Comparison of ENCODE assay signal across 8 cellular contexts in the genomic region with DNA sequence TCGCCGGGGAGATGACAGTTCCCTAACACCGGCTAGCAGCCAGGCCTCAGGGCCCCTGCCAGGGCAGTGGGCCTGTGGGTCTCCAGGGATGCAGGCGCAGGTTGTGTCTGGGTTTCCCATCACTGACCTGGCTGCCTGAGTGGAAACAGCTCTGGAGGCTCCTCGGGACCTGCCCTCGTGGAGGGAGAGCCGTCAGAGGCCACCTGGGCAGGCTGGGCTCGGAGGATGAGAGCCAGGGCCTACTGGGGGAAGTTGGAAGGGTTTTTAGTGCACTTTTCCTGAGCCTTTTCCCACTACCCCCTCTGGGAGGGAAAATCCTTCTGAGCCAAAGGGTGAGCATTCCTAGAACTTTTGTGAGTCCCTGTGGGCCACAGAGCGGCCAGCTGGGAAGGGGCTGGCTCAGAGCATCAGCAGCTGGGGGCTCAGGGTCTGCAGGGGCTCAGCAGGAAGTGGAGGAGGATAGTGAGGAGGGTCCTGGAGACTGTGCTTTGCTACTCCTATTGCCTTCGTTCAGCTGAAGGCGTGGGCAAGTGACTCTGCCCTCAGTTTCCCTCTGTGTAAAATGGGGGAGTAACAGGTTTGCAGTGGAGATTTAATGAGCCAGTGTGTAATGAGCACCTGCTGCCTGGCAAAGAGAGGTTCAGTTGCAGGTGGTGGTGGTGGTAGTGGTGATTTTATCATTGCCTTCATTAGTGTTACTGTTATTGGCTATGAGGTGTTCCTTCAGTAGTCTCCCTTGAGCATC. TPM values are rescaled to one million over a fixed set of nuclear protein-coding genes. Genes with fewer than 3 reads are reported as not detected.
DNase-seq lines count a peak whose midpoint lies in the region; ATAC-seq lines count a peak whose summit lies in the region.

No MANE protein-coding gene starts in this region.

- DNase-seq in NAMALWA (ENCODE audit: low spot score) (peak; percentile 62), NCI-H446 treated with DMSO at 0.1 percent for 48 hours (lab: John Stamatoyannopoulos, UW) (no peak), HT-29 (ENCODE audit: low spot score) (no peak), DMS153 (lab: John Stamatoyannopoulos, UW) (no peak)
- no peak for DNase-seq in natural killer cell treated with Interleukin-12 subunit alpha and Interleukin-12 subunit beta and Interleukin-15 and Interleukin-18, amount 100 ng/mL, for 72 hours (ENCODE audit: low spot score)
- DNase-seq in stimulated activated CD4-positive, alpha-beta T cell treated with anti-CD3 and anti-CD28 coated beads, Interleukin-15, amount 100 ng/mL, for 24 hours: no peak

- H3K4me1 Mint-ChIP-seq in natural killer cell treated with Interleukin-12 subunit alpha and Interleukin-12 subunit beta and Interleukin-15 and Interleukin-18, amount 100 ng/mL, for 72 hours (ENCODE audit: low read depth in 2 of 2): peaks cover 50 to 57% of the 10 kb centered on the region in 2 donors

- peaks cover 54 to 65% (median 58%) of the 10 kb centered on the region in 11 experiments for H4K20me1 ChIP-seq in BLaER1 treated with 17β-estradiol and CSF1 and Interleukin-3, amounts not matched to agents 10 nM and 100 nM

- H3K4me3 ChIP-seq in BLaER1 treated with 17β-estradiol and CSF1 and Interleukin-3, amounts not matched to agents 10 nM and 100 nM: peak overlapping the region; percentile 84 to 100 (median 98)
- peak overlapping the region; percentile 75 for H3K4me3 ChIP-seq in ectodermal cell (ENCODE audit: insufficient read depth, low read depth, low read length)

- H3K4me1 ChIP-seq in BLaER1 treated with 17β-estradiol and CSF1 and Interleukin-3, amounts not matched to agents 10 nM and 100 nM: peaks cover 73 to 84% (median 80%) of the 10 kb centered on the region in 10 experiments
- peaks cover 45% of the 10 kb centered on the region for H3K4me1 ChIP-seq in ectodermal cell (ENCODE audit: control insufficient read depth, insufficient read depth, low read length)

- H3K4me2 ChIP-seq in BLaER1 treated with 17β-estradiol and CSF1 and Interleukin-3, amounts not matched to agents 10 nM and 100 nM: peak overlapping the region; percentile 98 to 100 (median 100)

- H3K36me3 Mint-ChIP-seq in natural killer cell treated with Interleukin-12 subunit alpha and Interleukin-12 subunit beta and Interleukin-15 and Interleukin-18, amount 100 ng/mL, for 72 hours: no peaks in the 10 kb centered on the region

- peak overlapping the region; percentile 66 to 87 for H3K27ac Mint-ChIP-seq in natural killer cell treated with Interleukin-12 subunit alpha and Interleukin-12 subunit beta and Interleukin-15 and Interleukin-18, amount 100 ng/mL, for 72 hours

- WGBS in ectodermal cell, 2 experiments: 52 to 59% methylated on average over 11 of the region's 11 CpGs

- peak overlapping the region; percentile 93 to 99 (median 97) for H3K27ac ChIP-seq in BLaER1 treated with 17β-estradiol and CSF1 and Interleukin-3, amounts not matched to agents 10 nM and 100 nM
- no peak overlapping the region for H3K27ac ChIP-seq in ectodermal cell (ENCODE audit: insufficient read depth, low read depth, low read length, poor library complexity, severe bottlenecking)

- H3K27me3 Mint-ChIP-seq in natural killer cell treated with Interleukin-12 subunit alpha and Interleukin-12 subunit beta and Interleukin-15 and Interleukin-18, amount 100 ng/mL, for 72 hours: peaks cover 0 to 6% of the 10 kb centered on the region in 2 donors

- peaks cover 0 to 44% (median 9%) of the 10 kb centered on the region in 11 experiments; a peak in 11 of 22 replicates for H3K36me3 ChIP-seq in BLaER1 treated with 17β-estradiol and CSF1 and Interleukin-3, amounts not matched to agents 10 nM and 100 nM
- no peaks in the 10 kb centered on the region for H3K36me3 ChIP-seq in ectodermal cell (ENCODE audit: control insufficient read depth, insufficient read depth, low read length)

- no peaks in the 10 kb centered on the region for H3K9me3 ChIP-seq in BLaER1 treated with 17β-estradiol and CSF1 and Interleukin-3, amounts not matched to agents 10 nM and 100 nM (replicated peaks in 1 of 11)
- no peaks in the 10 kb centered on the region for H3K9me3 ChIP-seq in ectodermal cell (ENCODE audit: control insufficient read depth, low read length)

- peak overlapping the region; percentile 89 for H3K4me3 Mint-ChIP-seq in natural killer cell treated with Interleukin-12 subunit alpha and Interleukin-12 subunit beta and Interleukin-15 and Interleukin-18, amount 100 ng/mL, for 72 hours

- no peaks in the 10 kb centered on the region for H3K9me3 Mint-ChIP-seq in natural killer cell treated with Interleukin-12 subunit alpha and Interleukin-12 subunit beta and Interleukin-15 and Interleukin-18, amount 100 ng/mL, for 72 hours

- peak overlapping the region; percentile 92 to 99 (median 98) for H3K9ac ChIP-seq in BLaER1 treated with 17β-estradiol and CSF1 and Interleukin-3, amounts not matched to agents 10 nM and 100 nM

- no peaks in the 10 kb centered on the region for H3K27me3 ChIP-seq in BLaER1 treated with 17β-estradiol and CSF1 and Interleukin-3, amounts not matched to agents 10 nM and 100 nM
- H3K27me3 ChIP-seq in ectodermal cell (ENCODE audit: control insufficient read depth, insufficient read depth, low read length, poor library complexity, severe bottlenecking): peaks cover 21% of the 10 kb centered on the region

- no peak for ATAC-seq in natural killer cell treated with Interleukin-12 subunit alpha and Interleukin-12 subunit beta and Interleukin-15 and Interleukin-18, amount 100 ng/mL, for 72 hours

RNA-seq across cellular contexts. Expression of gene SH2B3, which starts 1.8 kb away (rescaled TPM):
- polyA plus RNA-seq in ectodermal cell (2013, experiment 1 of 4): 6.6 TPM
- polyA plus RNA-seq in ectodermal cell (2013, experiment 2 of 4): 7.4 TPM
- polyA plus RNA-seq in ectodermal cell (2013, experiment 3 of 4): 6.4 TPM
- 5.4 TPM for polyA plus RNA-seq in ectodermal cell (2013, experiment 4 of 4)
- 10 to 100 TPM in 1 of 2 donors, 1 to 10 TPM in 1; 10.0 to 12.2 TPM for total RNA-seq in natural killer cell treated with Interleukin-12 subunit alpha and Interleukin-12 subunit beta and Interleukin-15 and Interleukin-18, amount 100 ng/mL, for 72 hours
- total RNA-seq in HT-29 (2014; rRNA removed; shearing (Covaris generic)): 1.7 and 2.4 TPM in 2 replicates

RNA-seq across cellular contexts. Expression of gene PHETA1, which starts 38.6 kb away (rescaled TPM):
- 11.7 TPM for polyA plus RNA-seq in ectodermal cell (2013, experiment 1 of 4)
- 11.6 TPM for polyA plus RNA-seq in ectodermal cell (2013, experiment 2 of 4)
- polyA plus RNA-seq in ectodermal cell (2013, experiment 3 of 4): 9.0 TPM
- 10.1 TPM for polyA plus RNA-seq in ectodermal cell (2013, experiment 4 of 4)
- 1 to 10 TPM; 2.1 to 2.2 TPM for total RNA-seq in natural killer cell treated with Interleukin-12 subunit alpha and Interleukin-12 subunit beta and Interleukin-15 and Interleukin-18, amount 100 ng/mL, for 72 hours
- total RNA-seq in HT-29 (2014; rRNA removed; shearing (Covaris generic)): 9.3 and 9.9 TPM in 2 replicates
